ENCODE assay signal across 9 cellular contexts in the genomic region with DNA sequence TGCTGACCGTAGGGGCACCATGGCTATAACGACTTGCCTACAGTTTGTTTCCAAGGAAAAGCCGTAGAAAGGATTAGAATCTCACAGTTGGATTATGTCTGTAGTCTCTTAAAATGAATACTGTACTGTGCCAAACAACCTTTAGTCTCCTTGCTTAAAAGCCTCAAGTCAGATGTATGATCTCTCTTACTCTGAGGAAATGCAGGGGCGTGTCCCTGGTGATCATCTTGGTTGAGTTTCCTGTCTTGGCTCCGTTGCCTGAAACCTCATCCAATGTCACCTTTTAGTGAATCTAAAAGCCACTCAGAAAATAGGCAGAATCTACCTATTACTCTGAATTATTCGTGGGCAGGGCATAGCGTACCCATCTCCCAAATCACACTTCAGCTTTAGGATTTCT.
A peak's percentile ranks its signal among the peaks of the same experiment; 100 is the strongest.
DNase-seq lines count a peak whose midpoint lies in the region; ATAC-seq and TF ChIP-seq lines count a peak whose summit lies in the region.
"Had no signal": no experiment of that assay in that cellular context is flagged by ENCODE, and none has a peak within 500 bp of the region (broad histone marks: within the 10 kb centered on the region; RNA-seq: fewer than 3 reads in every experiment).

No MANE protein-coding gene starts in this region.

- H3K27me3 ChIP-seq in gastroesophageal sphincter: no peaks in the 10 kb centered on the region
- peaks cover 5% of the 10 kb centered on the region for H3K27me3 ChIP-seq in foreskin keratinocyte
- H3K27me3 ChIP-seq in SJCRH30: no peaks in the 10 kb centered on the region
- H3K27me3 ChIP-seq: vagina had no signal

- TF ChIP-seq POLR2A in gastroesophageal sphincter (IDR thresholded peaks at IDR 0.05): no peak

- TF ChIP-seq CTCF in gastroesophageal sphincter (IDR thresholded peaks at IDR 0.05) (no peak), foreskin keratinocyte (conservative IDR thresholded peaks at IDR 0.05) (no peak), GM13976 (IDR thresholded peaks at IDR 0.05; ENCODE audit: borderline replicate concordance, control extremely low read depth, extremely low read depth, insufficient read depth, missing control alignments) (no peak)

- in situ Hi-C loops in GM13976 (cut with MboI; ENCODE audit: low sequenced_read_pairs, unreplicated experiment): no loop called here

- 51 to 72% methylated on average over 7 of the region's 7 CpGs for WGBS in gastroesophageal sphincter (ENCODE audit: low coverage in 1 of 2), 2 donors

- no peaks in the 10 kb centered on the region for H3K36me3 ChIP-seq in gastroesophageal sphincter
- H3K36me3 ChIP-seq in SJCRH30: no peaks in the 10 kb centered on the region
- H3K36me3 ChIP-seq: vagina had no signal

- H3K4me3 ChIP-seq in Jurkat, Clone E6-1 (ENCODE audit: low read length): no peak overlapping the region
- no peak overlapping the region for H3K4me3 ChIP-seq in gastroesophageal sphincter
- no peak overlapping the region for H3K4me3 ChIP-seq in SJCRH30
- H3K4me3 ChIP-seq: vagina had no signal

- H3K4me1 ChIP-seq in gastroesophageal sphincter (peaks cover 0 to 16% (median 5%) of the 10 kb centered on the region in 3 donors), foreskin keratinocyte (no peaks in the 10 kb centered on the region), SJCRH30 (peaks cover 6% of the 10 kb centered on the region)

- ATAC-seq in gastroesophageal sphincter (no peak), foreskin keratinocyte (no peak), HG03457 (IDR thresholded peaks at IDR 0.05; ENCODE audit: unreplicated experiment) (no peak)

- peak overlapping the region in 3 of 4 donors; percentile 14 to 72 (median 63) for H3K27ac ChIP-seq in gastroesophageal sphincter
- H3K27ac ChIP-seq in foreskin keratinocyte: no peak overlapping the region
- H3K27ac ChIP-seq in SJCRH30: no peak overlapping the region
- H3K27ac ChIP-seq: vagina had no signal

- no peak for TF ChIP-seq EP300 in gastroesophageal sphincter (IDR thresholded peaks at IDR 0.05)

- DNase-seq in Jurkat, Clone E6-1 (ENCODE audit: low read depth, low spot score): peak; percentile 89
- peak; percentile 39 to 43 for DNase-seq in activated CD4-positive, alpha-beta T cell treated with anti-CD3 and anti-CD28 coated beads, Interleukin-2, amount 50 U/mL, for 4 hours
- peak; percentile 63 for DNase-seq in stimulated activated CD8-positive, alpha-beta memory T cell treated with anti-CD3 and anti-CD28 coated beads, Interleukin-4, amount 100 ng/mL, for 48 hours
- DNase-seq in foreskin keratinocyte (no peak), SJCRH30 (no peak), GM13976 (ENCODE audit: low spot score) (no peak)

- no peaks in the 10 kb centered on the region for H3K9me3 ChIP-seq in gastroesophageal sphincter
- no peaks in the 10 kb centered on the region for H3K9me3 ChIP-seq in SJCRH30 (replicated peaks)
- H3K9me3 ChIP-seq: vagina had no signal

Comparison
In these comparisons a context has a peak if more than half of its experiments do, and no peak if none do; other contexts are left out.
1. DNase-seq: peak in Jurkat, Clone E6-1 (single experiment), activated CD4-positive, alpha-beta T cell treated with anti-CD3 and anti-CD28 coated beads, Interleukin-2, amount 50 U/mL, for 4 hours (2 of 2) and stimulated activated CD8-positive, alpha-beta memory T cell treated with anti-CD3 and anti-CD28 coated beads, Interleukin-4, amount 100 ng/mL, for 48 hours (single experiment); none in foreskin keratinocyte (0 of 2), SJCRH30 (0 of 2) and GM13976 (single experiment).
2. H3K27ac ChIP-seq: peak in gastroesophageal sphincter (3 of 4); none in foreskin keratinocyte (single experiment) and SJCRH30 (single experiment).